Comparison of ENCODE assay signal across 14 cellular contexts in the genomic region with DNA sequence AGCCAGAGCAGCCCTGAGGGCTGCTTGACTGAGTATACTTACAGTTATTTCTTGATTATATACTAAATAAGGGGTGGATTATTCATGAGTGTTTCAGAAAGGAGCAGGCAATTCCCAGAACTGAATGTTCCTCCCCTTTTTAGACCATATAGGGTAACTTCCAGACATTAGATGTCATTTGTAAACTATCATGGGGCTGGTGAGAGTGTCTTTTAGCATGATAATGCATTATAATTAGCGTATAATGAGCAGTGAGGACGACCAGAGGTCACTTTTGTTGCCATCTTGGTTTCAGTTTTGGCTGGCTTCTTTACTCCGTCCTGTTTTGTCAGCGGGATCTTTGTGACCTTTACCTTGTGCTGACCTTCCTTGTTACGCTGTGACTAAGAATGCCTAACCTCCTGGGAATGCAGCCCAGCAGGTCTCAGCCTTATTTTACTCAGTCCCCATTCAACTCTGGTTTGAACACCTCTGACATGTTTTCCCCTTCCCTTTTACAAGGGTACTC. TPM values are rescaled to one million over a fixed set of nuclear protein-coding genes. Genes with fewer than 3 reads are reported as not detected.
A peak's percentile ranks its signal among the peaks of the same experiment; 100 is the strongest.
DNase-seq lines count a peak whose midpoint lies in the region; ATAC-seq and TF ChIP-seq lines count a peak whose summit lies in the region.
"Had no signal": no experiment of that assay in that cellular context is flagged by ENCODE, and none has a peak within 500 bp of the region (broad histone marks: within the 10 kb centered on the region; RNA-seq: fewer than 3 reads in every experiment).

No MANE protein-coding gene starts in this region.

- peak; percentile 51 for ATAC-seq in HG02870 (IDR thresholded peaks at IDR 0.05; ENCODE audit: unreplicated experiment)
- peak; percentile 89 for ATAC-seq in left lobe of liver
- ATAC-seq: activated T-cell treated with anti-CD3 and anti-CD28 coated beads, Interleukin-2, amount 50 U/mL, for 4 hours; natural killer cell treated with Interleukin-12 subunit alpha and Interleukin-12 subunit beta and Interleukin-15 and Interleukin-18, amount 100 ng/mL, for 72 hours had no signal

- H3K27me3 Mint-ChIP-seq in MCF 10A (ENCODE audit: insufficient read depth, unreplicated experiment) = no peaks in the 10 kb centered on the region
- H3K27me3 Mint-ChIP-seq: IgD-negative memory B cell; natural killer cell treated with Interleukin-12 subunit alpha and Interleukin-12 subunit beta and Interleukin-15 and Interleukin-18, amount 100 ng/mL, for 72 hours had no signal

- peaks cover 75% of the 10 kb centered on the region for H3K36me3 Mint-ChIP-seq in MCF 10A (ENCODE audit: insufficient read depth, unreplicated experiment)

- BruUV-seq in MCF 10A (replicated peaks; lab: Mats Ljungman, UMichigan) = no TSS peak

- TF ChIP-seq CTCF in MCF 10A (IDR thresholded peaks at IDR 0.05; ENCODE audit: unreplicated experiment) = no peak

- CTCF ChIA-PET in MCF 10A (lab: Yijun Ruan, JAX) = interaction anchor here (0.9 to 2.1 kb wide), 3 partner anchors 9 to 24 kb away, joined by 4 to 7 read pairs (median 7); no protein-coding TSS in a partner anchor

- H3K27ac Mint-ChIP-seq in MCF 10A (ENCODE audit: low read depth, unreplicated experiment) = peak overlapping the region; percentile 89
- H3K27ac Mint-ChIP-seq: IgD-negative memory B cell; natural killer cell treated with Interleukin-12 subunit alpha and Interleukin-12 subunit beta and Interleukin-15 and Interleukin-18, amount 100 ng/mL, for 72 hours had no signal

- peak overlapping the region; percentile 60 for H3K4me3 Mint-ChIP-seq in MCF 10A (ENCODE audit: unreplicated experiment)
- H3K4me3 Mint-ChIP-seq: activated T-cell treated with anti-CD3 and anti-CD28 coated beads, Interleukin-2, amount 50 U/mL, for 4 hours; IgD-negative memory B cell; natural killer cell treated with Interleukin-12 subunit alpha and Interleukin-12 subunit beta and Interleukin-15 and Interleukin-18, amount 100 ng/mL, for 72 hours had no signal

- intact Hi-C loops in MCF 10A (cut with micrococcal nuclease) = no loop called here

- H3K4me1 Mint-ChIP-seq in MCF 10A (ENCODE audit: insufficient read depth, unreplicated experiment) = peaks cover 16% of the 10 kb centered on the region

- DNase-seq in ELF-1 (ENCODE audit: low read depth, low spot score) = peak; percentile 72
- peak; percentile 69 for DNase-seq in MCF 10A (ENCODE audit: unreplicated experiment)
- DNase-seq in left lobe of liver (ENCODE audit: low spot score) = no peak
- no peak for DNase-seq in NCI-H146 treated with DMSO at 0.1 percent for 48 hours (lab: John Stamatoyannopoulos, UW; ENCODE audit: unreplicated experiment)
- DNase-seq in NCI-H510A treated with DMSO at 0.1 percent for 48 hours (lab: John Stamatoyannopoulos, UW) = no peak
- DNase-seq in NCI-H1092 (lab: John Stamatoyannopoulos, UW) = no peak
- DNase-seq in NAMALWA (ENCODE audit: low spot score) = no peak
- DNase-seq: activated CD4-positive, CD25-positive, alpha-beta regulatory T cell; activated T-cell treated with anti-CD3 and anti-CD28 coated beads, Interleukin-2, amount 50 U/mL, for 4 hours; stimulated activated CD4-positive, alpha-beta T cell treated with anti-CD3 and anti-CD28 coated beads, Interleukin-12 subunit alpha, Interleukin-12 subunit beta, amount 100 ng/mL, for 4 hours; upper lobe of left lung had no signal

- POLR2A ChIA-PET in MCF 10A (lab: Yijun Ruan, JAX) = interaction anchor here (0.9 to 3.5 kb wide), 6 partner anchors 9 to 17 kb away, joined by 4 to 13 read pairs (median 4); a partner anchor contains a TSS

- no peaks in the 10 kb centered on the region for H3K9me3 Mint-ChIP-seq in MCF 10A (ENCODE audit: unreplicated experiment)
- H3K9me3 Mint-ChIP-seq: natural killer cell treated with Interleukin-12 subunit alpha and Interleukin-12 subunit beta and Interleukin-15 and Interleukin-18, amount 100 ng/mL, for 72 hours had no signal

RNA-seq across cellular contexts. Expression of a gene that starts 16.1 kb away (rescaled TPM):
- total RNA-seq in MCF 10A (2022) = 78.9 and 90.3 TPM in 2 replicates
- total RNA-seq in left lobe of liver = 35.2 TPM

Comparison
In these comparisons a context has a peak if more than half of its experiments do, and no peak if none do; other contexts are left out.
1. DNase-seq: peak in ELF-1 (single experiment) and MCF 10A (single experiment); none in left lobe of liver (single experiment), NCI-H146 treated with DMSO at 0.1 percent for 48 hours (single experiment), NCI-H510A treated with DMSO at 0.1 percent for 48 hours (single experiment), NCI-H1092 (single experiment) and NAMALWA (single experiment).